Comparison of ENCODE assay signal across 16 cellular contexts in genomic region chr11:134752526-134752925, GRCh38.
DNase-seq lines count a peak whose midpoint lies in the region; ATAC-seq and TF ChIP-seq lines count a peak whose summit lies in the region.
"Had no signal": no experiment of that assay in that cellular context is flagged by ENCODE, and none has a peak within 500 bp of the region (broad histone marks: within the 10 kb centered on the region; RNA-seq: fewer than 3 reads in every experiment).

No MANE protein-coding gene starts in this region.

- H3K9me3 ChIP-seq in right atrium auricular region (peaks cover 0 to 13% of the 10 kb centered on the region in 2 donors), neuronal stem cell (replicated peaks in 1 of 2; ENCODE audit: control insufficient read depth in 2 of 2, insufficient read depth in 1 of 2, low read depth in 1 of 2, low read length in 2 of 2) (peaks cover 0 to 4% of the 10 kb centered on the region in 2 donors), body of pancreas (peaks cover 0 to 12% (median 0%) of the 10 kb centered on the region in 3 donors)

- H3K27ac ChIP-seq in right atrium auricular region (no peak overlapping the region), neuronal stem cell (replicated peaks; ENCODE audit: low read length) (no peak overlapping the region), body of pancreas (no peak overlapping the region)
- H3K27ac ChIP-seq: BLaER1, HL-60 had no signal

- intact Hi-C loops in left cardiac atrium (cut with DNase I): no loop called here
- intact Hi-C loops in body of pancreas (cut with DNase I): no loop called here

- H3K79me1 ChIP-seq in neuronal stem cell (ENCODE audit: low read depth, low read length): no peaks in the 10 kb centered on the region

- no peak overlapping the region for H3K23ac ChIP-seq in neuronal stem cell (ENCODE audit: low read depth, low read length, poor library complexity)

- no peak overlapping the region for H3K4me2 ChIP-seq in neuronal stem cell (ENCODE audit: insufficient read depth, low read length, poor library complexity, severe bottlenecking)

- H3K4me3 ChIP-seq in right atrium auricular region: no peak overlapping the region
- H3K4me3 ChIP-seq in neuronal stem cell (ENCODE audit: low read length in 2 of 2): peak overlapping the region in 1 of 2 donors; percentile 6
- H3K4me3 ChIP-seq in body of pancreas: no peak overlapping the region
- H3K4me3 ChIP-seq in H7 (ENCODE audit: insufficient read depth, low read depth, low read length): no peak overlapping the region
- H3K4me3 ChIP-seq: BLaER1 had no signal

- no peak overlapping the region for H2AFZ ChIP-seq in neuronal stem cell (ENCODE audit: low read length)

- H2BK5ac ChIP-seq in neuronal stem cell (ENCODE audit: low read length): no peak overlapping the region

- H3K9ac ChIP-seq in neuronal stem cell (ENCODE audit: low read depth, low read length, poor library complexity): no peak overlapping the region
- H3K9ac ChIP-seq: BLaER1 had no signal

- ATAC-seq in left cardiac atrium (no peak), body of pancreas (no peak)
- ATAC-seq: HCT116 had no signal

- no CpG with 5 or more reads among the region's 6 CpGs for WGBS in neuronal stem cell (ENCODE audit: extremely low coverage in 2 of 2, insufficient read length in 2 of 2, insufficient replicate concordance in 1 of 2), 2 donors
- WGBS in body of pancreas, 2 donors: 77 to 86% methylated on average over 6 of the region's 6 CpGs

- H4K8ac ChIP-seq in neuronal stem cell (ENCODE audit: low read depth, low read length): no peak overlapping the region

- no peak overlapping the region for H2BK15ac ChIP-seq in neuronal stem cell (ENCODE audit: low read length)

- TF ChIP-seq POLR2A in body of pancreas (IDR thresholded peaks at IDR 0.05): no peak

- no peak overlapping the region for H2BK120ac ChIP-seq in neuronal stem cell (ENCODE audit: low read depth, low read length)

- H2AK5ac ChIP-seq in neuronal stem cell (ENCODE audit: low read depth, low read length): no peak overlapping the region

- H3K4ac ChIP-seq in neuronal stem cell (ENCODE audit: low read length): no peak overlapping the region

- DNase-seq in right atrium auricular region (ENCODE audit: low spot score) (peak; percentile 49), left cardiac atrium (no peak), islet precursor cell (peak; percentile 35), neuronal stem cell (ENCODE audit: low spot score) (no peak), superior temporal gyrus (ENCODE audit: extremely low spot score) (no peak), body of pancreas (no peak), H7 (no peak)
- DNase-seq in activated naive CD4-positive, alpha-beta T cell (lab: John Stamatoyannopoulos, UW): no peak
- DNase-seq: 8988T; AML-193; CD8-positive, alpha-beta memory T cell; DMS53; GF-D8 had no signal

- no peak overlapping the region for H2BK12ac ChIP-seq in neuronal stem cell (ENCODE audit: low read length)

- no peak overlapping the region for H4K91ac ChIP-seq in neuronal stem cell (ENCODE audit: low read depth, low read length, poor library complexity)

- H3K14ac ChIP-seq in neuronal stem cell (ENCODE audit: low read length): no peak overlapping the region

- TF ChIP-seq CTCF in right atrium auricular region (IDR thresholded peaks at IDR 0.05) (no peak), body of pancreas (IDR thresholded peaks at IDR 0.05) (no peak)

- no peaks in the 10 kb centered on the region for H3K36me3 ChIP-seq in right atrium auricular region
- no peaks in the 10 kb centered on the region for H3K36me3 ChIP-seq in neuronal stem cell (replicated peaks in 1 of 2; ENCODE audit: control insufficient read depth in 2 of 2, insufficient read depth in 2 of 2, low read length in 2 of 2)
- H3K36me3 ChIP-seq in body of pancreas (replicated peaks in 1 of 2; ENCODE audit: insufficient read depth in 1 of 2, low read depth in 2 of 2): no peaks in the 10 kb centered on the region
- H3K36me3 ChIP-seq in H7 (replicated peaks; ENCODE audit: control insufficient read depth, insufficient read depth, low read length): no peaks in the 10 kb centered on the region
- H3K36me3 ChIP-seq: BLaER1 had no signal

- H3K4me1 ChIP-seq in right atrium auricular region (no peaks in the 10 kb centered on the region), neuronal stem cell (ENCODE audit: control insufficient read depth in 2 of 2, insufficient read depth in 1 of 2, low read depth in 1 of 2, low read length in 2 of 2) (no peaks in the 10 kb centered on the region), body of pancreas (no peaks in the 10 kb centered on the region)

- no peaks in the 10 kb centered on the region for H3K27me3 ChIP-seq in right atrium auricular region
- H3K27me3 ChIP-seq in neuronal stem cell (ENCODE audit: control insufficient read depth in 3 of 3, insufficient read depth in 3 of 3, low read depth in 1 of 3, low read length in 3 of 3): no peaks in the 10 kb centered on the region
- H3K27me3 ChIP-seq in body of pancreas: no peaks in the 10 kb centered on the region
- H3K27me3 ChIP-seq in H7 (ENCODE audit: control insufficient read depth, insufficient read depth, low read length): peaks cover 19% of the 10 kb centered on the region; the same call in 1 of the 2 replicates
- H3K27me3 ChIP-seq: BLaER1 had no signal

- H3K18ac ChIP-seq in neuronal stem cell (ENCODE audit: low read length): peak overlapping the region; percentile 4

Comparison
In these comparisons a context has a peak if more than half of its experiments do, and no peak if none do; other contexts are left out.
1. DNase-seq: peak in right atrium auricular region (single experiment) and islet precursor cell (single experiment); none in left cardiac atrium (single experiment), neuronal stem cell (single experiment), superior temporal gyrus (single experiment), body of pancreas (0 of 4), H7 (single experiment) and activated naive CD4-positive, alpha-beta T cell (0 of 4).